8 cellular contexts compared by ENCODE assay signal in genomic region chr16:30010817-30011504, GRCh38. TPM values are rescaled to one million over a fixed set of nuclear protein-coding genes. Genes with fewer than 3 reads are reported as not detected.
A peak's percentile ranks its signal among the peaks of the same experiment; 100 is the strongest.
DNase-seq lines count a peak whose midpoint lies in the region; ATAC-seq and TF ChIP-seq lines count a peak whose summit lies in the region.

DOC2A (minus strand) TSS chr16:30011027; CDS start chr16:30010222, 805 bp downstream.

- peaks cover 5 to 16% (median 12%) of the 10 kb centered on the region in 4 donors for H3K4me1 Mint-ChIP-seq in naive thymus-derived CD8-positive, alpha-beta T cell

- intact Hi-C loops in OCI-LY7 (cut with micrococcal nuclease; ENCODE audit: unreplicated experiment), result no loop called here
- intact Hi-C loops in uterus (cut with DNase I; ENCODE audit: low total_unique reads), result no loop called here

- H3K4me3 ChIP-seq in OCI-LY7 (ENCODE audit: low read depth, low read length, poor library complexity, severe bottlenecking), result peak within 1 kb of the TSS; percentile 36
- peak within 1 kb of the TSS in 1 of 2 donors; percentile 31 for H3K4me3 ChIP-seq in uterus

- POLR2A ChIA-PET in OCI-LY7 (lab: Charles Lee), result no interaction called here
- POLR2A ChIA-PET in naive thymus-derived CD8-positive, alpha-beta T cell (lab: Charles Lee), result interaction anchor here (1.0 to 1.1 kb wide), 2 partner anchors 11 to 184 kb away, joined by 3 read pairs; no protein-coding TSS in a partner anchor

- H3K9me3 Mint-ChIP-seq in naive thymus-derived CD8-positive, alpha-beta T cell, result no peaks in the 10 kb centered on the region

- H3K36me3 ChIP-seq in OCI-LY7 (ENCODE audit: insufficient read depth, low read length) (peaks cover 5% of the 10 kb centered on the region; the same call in 1 of the 2 replicates), uterus (no peaks in the 10 kb centered on the region)

- peaks cover 0 to 3% (median 0%) of the 10 kb centered on the region in 3 donors for H3K36me3 Mint-ChIP-seq in naive thymus-derived CD8-positive, alpha-beta T cell

- H3K9me3 ChIP-seq in OCI-LY7 (ENCODE audit: low read length), result no peaks in the 10 kb centered on the region
- H3K9me3 ChIP-seq in uterus, result no peaks in the 10 kb centered on the region

- TF ChIP-seq POLR2A in uterus (IDR thresholded peaks at IDR 0.05), result no peak

- no peaks in the 10 kb centered on the region for H3K79me2 ChIP-seq in OCI-LY7 (ENCODE audit: insufficient read depth, low read depth, low read length)

- H3K27ac Mint-ChIP-seq in naive thymus-derived CD8-positive, alpha-beta T cell, result peak within 1 kb of the TSS in 3 of 10 donors; percentile 62 to 85 (median 67)

- TF ChIP-seq CTCF in OCI-LY7 (conservative IDR thresholded peaks at IDR 0.05; ENCODE audit: low read length) (no peak), uterus (IDR thresholded peaks at IDR 0.05) (no peak)

- ATAC-seq in activated CD4-positive, CD25-positive, alpha-beta regulatory T cell treated with anti-CD3 and anti-CD28 coated beads, Interleukin-2, amount 50 U/mL, for 24 hours, result peak; percentile 47 to 62
- peak; percentile 77 to 78 for ATAC-seq in naive thymus-derived CD8-positive, alpha-beta T cell
- ATAC-seq in HG02642 (IDR thresholded peaks at IDR 0.05; ENCODE audit: poor library complexity, unreplicated experiment), result no peak

- H3K4me3 Mint-ChIP-seq in naive thymus-derived CD8-positive, alpha-beta T cell, result peak within 1 kb of the TSS; percentile 73 to 91 (median 86)

- no TSS peak for BruUV-seq in OCI-LY7 (replicated peaks; lab: Mats Ljungman, UMichigan)

- peaks cover 2% of the 10 kb centered on the region for H3K4me1 ChIP-seq in OCI-LY7 (ENCODE audit: insufficient read depth, low read length, poor library complexity, severe bottlenecking)
- peaks cover 0 to 17% of the 10 kb centered on the region in 2 donors for H3K4me1 ChIP-seq in uterus

- CTCF ChIA-PET in OCI-LY7 (lab: Charles Lee; ENCODE audit: unreplicated experiment), result interaction anchor here (1.1 kb wide), 1 partner anchor 21 kb away, joined by 15 read pairs; no protein-coding TSS in a partner anchor

- no peaks in the 10 kb centered on the region for H3K9me2 ChIP-seq in OCI-LY7 (ENCODE audit: insufficient read depth, low read length)

- H3K27ac ChIP-seq in OCI-LY7 (ENCODE audit: low read depth, low read length, poor library complexity, severe bottlenecking) (no peak within 1 kb of the TSS), caudate nucleus (ENCODE audit: low read depth, low read length) (peak within 1 kb of the TSS; percentile 36), uterus (no peak within 1 kb of the TSS)

- no peak for DNase-seq in activated CD4-positive, CD25-positive, alpha-beta regulatory T cell (lab: John Stamatoyannopoulos, UW)
- DNase-seq in OCI-LY7 (ENCODE audit: low spot score), result no peak
- DNase-seq in caudate nucleus (lab: John Stamatoyannopoulos, UW), result peak in 12 of 61 donors; percentile 13 to 77 (median 31)
- peak in 4 of 10 donors; percentile 27 to 38 (median 34) for DNase-seq in naive thymus-derived CD8-positive, alpha-beta T cell
- no peak for DNase-seq in SKM-1 (lab: John Stamatoyannopoulos, UW; ENCODE audit: unreplicated experiment)
- DNase-seq in uterus, result no peak

- no peaks in the 10 kb centered on the region for H4K20me1 ChIP-seq in OCI-LY7 (ENCODE audit: insufficient read depth, low read length)

- H3K27me3 ChIP-seq in uterus, result peaks cover 13 to 24% of the 10 kb centered on the region in 2 donors

- H3K27me3 Mint-ChIP-seq in naive thymus-derived CD8-positive, alpha-beta T cell, result peaks cover 2 to 23% (median 10%) of the 10 kb centered on the region in 5 donors

- no peak within 1 kb of the TSS for H2AFZ ChIP-seq in OCI-LY7 (ENCODE audit: low read length)

- peak within 1 kb of the TSS; percentile 52 for H3K4me2 ChIP-seq in OCI-LY7 (ENCODE audit: low read length)

RNA-seq across cellular contexts. Expression of gene DOC2A, which starts in this region (rescaled TPM):
- not detected in 2 replicates for total RNA-seq in OCI-LY7 (2014; rRNA removed; shearing (Covaris generic))
- total RNA-seq in OCI-LY7 (2022) (0.31 and 0.91 TPM in 2 replicates), uterus (1 to 10 TPM in 3 of 4 donors, not detected in 1; 1.0 to 2.6 (median 1.8) TPM)
- not detected for total RNA-seq in naive thymus-derived CD8-positive, alpha-beta T cell
- not detected for polyA plus RNA-seq in naive thymus-derived CD8-positive, alpha-beta T cell

Comparison
In these comparisons a context has a peak if more than half of its experiments do, and no peak if none do; other contexts are left out.
1. Peak in ATAC-seq in naive thymus-derived CD8-positive, alpha-beta T cell; RNA of the gene not detected or under 1 TPM.